ENCODE assay signal across 8 cellular contexts in the genomic region with DNA sequence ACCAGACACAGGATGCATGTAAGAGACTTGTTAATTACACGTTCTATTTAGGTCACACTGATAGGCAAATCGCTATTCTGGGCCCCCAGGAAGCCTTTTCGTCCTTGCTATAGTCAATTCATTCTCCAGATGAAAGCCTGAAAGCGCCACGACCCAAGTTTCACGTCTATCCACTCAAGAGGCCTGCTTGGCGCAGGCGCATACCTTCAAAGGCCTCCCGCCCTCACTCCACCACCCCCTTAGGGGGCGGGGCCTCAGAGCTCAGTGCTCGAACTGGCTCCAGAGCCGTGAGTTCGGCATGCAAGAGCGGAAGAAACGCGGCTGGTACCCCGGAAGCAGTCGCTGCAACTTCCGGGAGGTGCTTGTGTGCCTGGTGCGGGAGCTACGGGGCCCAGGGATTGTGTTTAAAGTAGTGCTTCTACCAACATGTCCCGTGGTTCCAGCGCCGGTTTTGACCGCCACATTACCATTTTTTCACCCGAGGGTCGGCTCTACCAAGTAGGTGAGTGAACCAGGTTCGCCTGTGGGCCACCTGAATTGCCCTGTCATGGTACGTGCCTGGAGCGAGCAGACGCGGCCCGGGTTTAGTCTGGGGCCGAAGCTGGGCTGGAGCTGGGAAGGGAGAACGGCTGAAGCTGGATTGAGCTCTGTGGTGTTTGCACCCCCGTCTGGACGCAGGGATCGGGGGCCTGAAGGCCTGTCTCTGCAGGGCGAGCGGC.
DNase-seq lines count a peak whose midpoint lies in the region; ATAC-seq and TF ChIP-seq lines count a peak whose summit lies in the region.

TSS of gene PSMA6 (plus strand) at position 332 of the 719 bp plus-strand sequence. CDS start at position 427, 95 bp downstream.

- no peak for TF ChIP-seq CTCF in AG09319 (IDR thresholded peaks at IDR 0.05; ENCODE audit: low read depth, low read length)

- ATAC-seq in GM19035 (IDR thresholded peaks at IDR 0.05; ENCODE audit: unreplicated experiment) (peak; percentile 89), HG03354 (IDR thresholded peaks at IDR 0.05; ENCODE audit: poor library complexity, severe bottlenecking, unreplicated experiment) (peak; percentile 89)
- peak; percentile 76 to 82 for ATAC-seq in activated CD4-positive, CD25-positive, alpha-beta regulatory T cell treated with anti-CD3 and anti-CD28 coated beads, Interleukin-2, amount 50 U/mL, for 24 hours

- DNase-seq in AG09319 (ENCODE audit: extremely low read depth, low read depth), result peak; percentile 97
- peak; percentile 98 for DNase-seq in NCI-H446 treated with DMSO at 0.1 percent for 48 hours (lab: John Stamatoyannopoulos, UW)
- peak; percentile 100 for DNase-seq in cerebellar cortex (ENCODE audit: low spot score)
- peak; percentile 99 for DNase-seq in iris pigment epithelial cell (ENCODE audit: low read depth)
- DNase-seq in stimulated activated CD4-positive, alpha-beta T cell treated with anti-CD3 and anti-CD28 coated beads, Interleukin-12 subunit alpha, Interleukin-12 subunit beta, amount 100 ng/mL, for 4 hours, result peak; percentile 98

Comparison
In these comparisons a context has a peak if more than half of its experiments do, and no peak if none do; other contexts are left out.
1. Peak in every context shown above with its lines: DNase-seq and ATAC-seq.